Comparison of ENCODE assay signal across 9 cellular contexts in the genomic region with DNA sequence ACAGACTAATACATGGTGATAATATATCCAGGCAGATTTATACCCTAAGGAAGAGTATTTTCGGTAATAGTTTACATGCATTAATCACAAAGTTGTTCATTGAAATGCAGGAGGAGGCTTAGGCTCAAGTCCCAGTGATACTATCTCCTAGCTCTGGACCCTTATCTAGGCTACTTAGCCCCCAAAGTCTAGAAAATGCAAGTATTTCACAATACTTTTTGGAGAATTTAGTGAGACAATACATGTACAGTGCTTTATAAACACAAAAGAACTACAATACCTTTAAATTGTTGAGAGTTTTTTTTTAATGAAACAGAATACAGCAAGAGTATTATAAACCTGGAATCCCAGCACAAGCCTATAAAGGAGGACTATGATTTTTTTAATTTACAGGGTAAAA.
"Had no signal": no experiment of that assay in that cellular context is flagged by ENCODE, and none has a peak within 500 bp of the region (broad histone marks: within the 10 kb centered on the region; RNA-seq: fewer than 3 reads in every experiment).

No MANE protein-coding gene starts in this region.

- H3K4me1 Mint-ChIP-seq: IgD-negative memory B cell had no signal

- H3K27ac Mint-ChIP-seq: GM23338, H9, IgD-negative memory B cell had no signal

- H3K27ac ChIP-seq: HL-60, KMS-11 had no signal

- H3K9ac ChIP-seq: KMS-11 had no signal

- FAIRE-seq: H1, H54 had no signal

- H3K4me3 Mint-ChIP-seq: GM23338, H9, IgD-negative memory B cell had no signal

- H3K4me3 ChIP-seq: GM23338 had no signal

- ATAC-seq: GM23338 had no signal

- H3K27me3 Mint-ChIP-seq: IgD-negative memory B cell had no signal

- H3K4me2 ChIP-seq: GM23338, KMS-11 had no signal

- DNase-seq: H9, HCEC 1CT, KBM-7 had no signal
